4 cellular contexts compared by ENCODE assay signal in genomic region chr14:89891721-89892120, GRCh38.
DNase-seq lines count a peak whose midpoint lies in the region; ATAC-seq, FAIRE-seq and TF ChIP-seq lines count a peak whose summit lies in the region.
"Not testable (repeated sequence)": the region's sequence is repeated elsewhere in the genome, so short reads cannot be mapped to it uniquely, and the experiment has no call there.

No MANE protein-coding gene starts in this region.

- not testable (repeated sequence) for TF ChIP-seq EP300 in HepG2 (IDR thresholded peaks at IDR 0.05; ENCODE audit: low read depth in 2 of 2, low read length in 2 of 2); HepG2 (CRISPR knock-in tag; IDR thresholded peaks at IDR 0.05; ENCODE audit: borderline replicate concordance)

- TF ChIP-seq RAD21 in HepG2 (CRISPR knock-in tag; IDR thresholded peaks at IDR 0.05): not testable (repeated sequence)

- H3K27ac Mint-ChIP-seq in activated naive CD8-positive, alpha-beta T cell treated with anti-CD3 and anti-CD28 coated beads, Interleukin-2, amount 50 U/mL, for 24 hours: not testable (repeated sequence)

- not testable (repeated sequence) for H2AFZ ChIP-seq in HepG2 (ENCODE audit: low read length)

- TF ChIP-seq CTCF in HepG2 (CRISPR knock-in tag; IDR thresholded peaks at IDR 0.05): not testable (repeated sequence)

- H3K27me3 Mint-ChIP-seq in activated naive CD8-positive, alpha-beta T cell treated with anti-CD3 and anti-CD28 coated beads, Interleukin-2, amount 50 U/mL, for 24 hours: not testable (repeated sequence)

- WGBS in HepG2 (ENCODE audit: low lambda C conversion rate): 98% methylated on average over 18 of the region's 35 CpGs

- ATAC-seq in activated naive CD8-positive, alpha-beta T cell treated with anti-CD3 and anti-CD28 coated beads, Interleukin-2, amount 50 U/mL, for 24 hours: peak; percentile 15
- ATAC-seq in HepG2: not testable (repeated sequence)

- not testable (repeated sequence) for DNase-seq in GM12891 (ENCODE audit: insufficient read length, low spot score); HTR-8/SVneo (ENCODE audit: insufficient read length, low spot score); activated naive CD8-positive, alpha-beta T cell treated with anti-CD3 and anti-CD28 coated beads, Interleukin-2, amount 50 U/mL, for 24 hours; HepG2 (ENCODE audit: low spot score)

- intact Hi-C loops in HepG2 (cut with micrococcal nuclease; ENCODE audit: unreplicated experiment): not testable (repeated sequence)

- H3K27ac ChIP-seq in HepG2 (ENCODE audit: extremely low read length, insufficient read depth, low read length): not testable (repeated sequence)

- H3K4me3 ChIP-seq in HepG2 (replicated peaks in 1 of 3; ENCODE audit: insufficient read depth in 1 of 3, low read depth in 2 of 3, low read length in 3 of 3): not testable (repeated sequence)

- not testable (repeated sequence) for H4K20me1 ChIP-seq in HepG2 (ENCODE audit: insufficient read depth, low read length)

- not testable (repeated sequence) for BruUV-seq in HepG2 (replicated peaks; lab: Mats Ljungman, UMichigan)

- not testable (repeated sequence) for H3K4me1 ChIP-seq in HepG2 (ENCODE audit: insufficient read depth, low read length)

- not testable (repeated sequence) for H3K9me3 Mint-ChIP-seq in activated naive CD8-positive, alpha-beta T cell treated with anti-CD3 and anti-CD28 coated beads, Interleukin-2, amount 50 U/mL, for 24 hours

- in situ Hi-C loops in HepG2 (cut with HindIII; ENCODE audit: extremely low pct_ligation_motif_present, low pct_unique_long_range_greater_than_20kb): not testable (repeated sequence)

- CTCF ChIA-PET in HepG2 (lab: Yijun Ruan, JAX; ENCODE audit: low intra/inter-chr PET ratio, low total read pairs): not testable (repeated sequence)

- not testable (repeated sequence) for H3K36me3 Mint-ChIP-seq in activated naive CD8-positive, alpha-beta T cell treated with anti-CD3 and anti-CD28 coated beads, Interleukin-2, amount 50 U/mL, for 24 hours (ENCODE audit: low read depth)

- POLR2A ChIA-PET in HepG2 (lab: Yijun Ruan, JAX): not testable (repeated sequence)

- peak; percentile 38 for FAIRE-seq in GM12891 (lab: Jason Lieb, UNC)
- FAIRE-seq in HTR-8/SVneo (lab: Jason Lieb, UNC): peak; percentile 26
- peak; percentile 55 for FAIRE-seq in HepG2 (lab: Jason Lieb, UNC)

- not testable (repeated sequence) for H3K4me2 ChIP-seq in HepG2 (ENCODE audit: low read depth, low read length)

- not testable (repeated sequence) for H3K36me3 ChIP-seq in HepG2 (replicated peaks in 1 of 2; ENCODE audit: control insufficient read depth in 1 of 2, insufficient read depth in 2 of 2, low read length in 2 of 2)

- H3K79me2 ChIP-seq in HepG2 (ENCODE audit: insufficient read depth, low read length): not testable (repeated sequence)

- TF ChIP-seq POLR2A in GM12891 (IDR thresholded peaks at IDR 0.05; ENCODE audit: low read depth, low read length); HepG2 (IDR thresholded peaks at IDR 0.05; ENCODE audit: insufficient read depth in 1 of 2, low read depth in 2 of 2, low read length in 2 of 2): not testable (repeated sequence)

- H3K9ac ChIP-seq in HepG2 (ENCODE audit: insufficient read depth, low read depth, low read length): not testable (repeated sequence)

- H3K9me3 ChIP-seq in HepG2 (ENCODE audit: low read length): not testable (repeated sequence)

- not testable (repeated sequence) for H3K4me1 Mint-ChIP-seq in activated naive CD8-positive, alpha-beta T cell treated with anti-CD3 and anti-CD28 coated beads, Interleukin-2, amount 50 U/mL, for 24 hours

- not testable (repeated sequence) for H3K27me3 ChIP-seq in HepG2 (ENCODE audit: control insufficient read depth in 1 of 2, insufficient read depth in 2 of 2, low read length in 2 of 2)

- not testable (repeated sequence) for H3K4me3 Mint-ChIP-seq in activated naive CD8-positive, alpha-beta T cell treated with anti-CD3 and anti-CD28 coated beads, Interleukin-2, amount 50 U/mL, for 24 hours

TF ChIP-seq in HepG2, 621 proteins besides CTCF, POLR2A, EP300 and RAD21:
- TF ChIP-seq ZBTB33 (CRISPR knock-in tag; IDR thresholded peaks at IDR 0.05): peak; percentile 39; the same call in 1 of the 2 replicates
